9 cellular contexts compared by ENCODE assay signal in genomic region chr5:38382898-38383297, GRCh38.
DNase-seq lines count a peak whose midpoint lies in the region; ATAC-seq and TF ChIP-seq lines count a peak whose summit lies in the region.
"Had no signal": no experiment of that assay in that cellular context is flagged by ENCODE, and none has a peak within 500 bp of the region (broad histone marks: within the 10 kb centered on the region; RNA-seq: fewer than 3 reads in every experiment).

No MANE protein-coding gene starts in this region.

- H3K9me3 ChIP-seq in WERI-Rb-1 (ENCODE audit: severe bottlenecking) = no peaks in the 10 kb centered on the region
- H3K9me3 ChIP-seq in colonic mucosa = no peaks in the 10 kb centered on the region
- H3K9me3 ChIP-seq in liver (ENCODE audit: control insufficient read depth in 4 of 4, low read length in 3 of 4) = no peaks in the 10 kb centered on the region

- H3K4me3 ChIP-seq in WERI-Rb-1 (ENCODE audit: low read depth, low read length) = no peak overlapping the region
- H3K4me3 ChIP-seq in colonic mucosa = no peak overlapping the region
- H3K4me3 ChIP-seq in liver (ENCODE audit: low read depth in 1 of 3, low read length in 3 of 3) = no peak overlapping the region

- intact Hi-C loops in CD14-positive monocyte (cut with micrococcal nuclease) (no loop called here), colonic mucosa (cut with DNase I) (no loop called here)

- no peaks in the 10 kb centered on the region for H3K36me3 Mint-ChIP-seq in CD14-positive monocyte

- H3K27ac Mint-ChIP-seq in CD14-positive monocyte = no peak overlapping the region
- H3K27ac Mint-ChIP-seq: T-helper 1 cell treated with Interleukin-12 subunit alpha and Interleukin-12 subunit beta and Interleukin-4 antibody, amounts not matched to agents 30 μg/mL and 1 μg/mL, for 36 hours had no signal

- H3K27me3 Mint-ChIP-seq in CD14-positive monocyte (ENCODE audit: low read depth in 3 of 3) = peaks cover 23 to 30% (median 25%) of the 10 kb centered on the region in 3 donors

- peaks cover 54% of the 10 kb centered on the region for H3K36me3 ChIP-seq in WERI-Rb-1
- no peaks in the 10 kb centered on the region for H3K36me3 ChIP-seq in colonic mucosa
- no peaks in the 10 kb centered on the region for H3K36me3 ChIP-seq in liver (ENCODE audit: control insufficient read depth in 4 of 4, insufficient read depth in 3 of 4, low read depth in 1 of 4, low read length in 3 of 4)

- H3K27ac ChIP-seq in WERI-Rb-1 = no peak overlapping the region; the same call in 1 of the 2 replicates
- H3K27ac ChIP-seq in colonic mucosa = no peak overlapping the region
- H3K27ac ChIP-seq in liver (ENCODE audit: low read depth in 1 of 2, low read length in 2 of 2) = peak overlapping the region in 1 of 2 donors; percentile 6

- H3K27me3 ChIP-seq in WERI-Rb-1 (ENCODE audit: insufficient read depth, low read depth, severe bottlenecking) (no peaks in the 10 kb centered on the region), colonic mucosa (no peaks in the 10 kb centered on the region), liver (ENCODE audit: control insufficient read depth in 4 of 4, insufficient read depth in 4 of 4, low read length in 3 of 4) (no peaks in the 10 kb centered on the region)

- H3K4me3 Mint-ChIP-seq in CD14-positive monocyte = no peak overlapping the region
- H3K4me3 Mint-ChIP-seq: T-helper 1 cell treated with Interleukin-12 subunit alpha and Interleukin-12 subunit beta and Interleukin-4 antibody, amounts not matched to agents 30 μg/mL and 1 μg/mL, for 36 hours had no signal

- TF ChIP-seq CTCF in CD14-positive monocyte (IDR thresholded peaks at IDR 0.05) (peak; percentile 80), WERI-Rb-1 (IDR thresholded peaks at IDR 0.05; ENCODE audit: low read depth, low read length) (peak; percentile 92), colonic mucosa (IDR thresholded peaks at IDR 0.05) (peak; percentile 67), liver (IDR thresholded peaks at IDR 0.05; ENCODE audit: low read depth, low read length, missing input control) (peak; percentile 85)

- peaks cover 0 to 2% (median 0%) of the 10 kb centered on the region in 7 donors for H3K9me3 Mint-ChIP-seq in CD14-positive monocyte
- H3K9me3 Mint-ChIP-seq: T-helper 1 cell treated with Interleukin-12 subunit alpha and Interleukin-12 subunit beta and Interleukin-4 antibody, amounts not matched to agents 30 μg/mL and 1 μg/mL, for 36 hours had no signal

- peak; percentile 92 to 98 for TF ChIP-seq RAD21 in liver (IDR thresholded peaks at IDR 0.05)

- no peak for DNase-seq in CD14-positive monocyte (ENCODE audit: low spot score)
- DNase-seq in NCI-H2171 (lab: John Stamatoyannopoulos, UW) = peak; percentile 85
- peak; percentile 85 for DNase-seq in WERI-Rb-1
- DNase-seq in colonic mucosa = peak; percentile 46
- peak; percentile 16 to 32 for DNase-seq in stimulated activated CD8-positive, alpha-beta memory T cell treated with anti-CD3 and anti-CD28 coated beads, Interleukin-15, amount 100 ng/mL, for 48 hours (ENCODE audit: low read depth in 2 of 2)

- WGBS in liver = 16% methylated on average over 7 of the region's 7 CpGs

- ATAC-seq in GM19043 (IDR thresholded peaks at IDR 0.05; ENCODE audit: low read depth, unreplicated experiment) (peak; percentile 94), HG03139 (IDR thresholded peaks at IDR 0.05; ENCODE audit: unreplicated experiment) (peak; percentile 92)

- H3K9ac ChIP-seq in colonic mucosa (ENCODE audit: low read depth in 2 of 2, low read length in 2 of 2) (no peak overlapping the region), liver (ENCODE audit: low read depth in 1 of 2, low read length in 2 of 2) (no peak overlapping the region)

- H3K4me1 ChIP-seq in colonic mucosa = no peaks in the 10 kb centered on the region
- no peaks in the 10 kb centered on the region for H3K4me1 ChIP-seq in liver (ENCODE audit: control insufficient read depth in 4 of 4, insufficient read depth in 4 of 4, low read length in 3 of 4)

- H3K4me1 Mint-ChIP-seq in CD14-positive monocyte = no peaks in the 10 kb centered on the region

TF ChIP-seq in liver, 16 proteins besides CTCF, POLR2A, EP300 and RAD21:
- TF ChIP-seq, protein P1, sequence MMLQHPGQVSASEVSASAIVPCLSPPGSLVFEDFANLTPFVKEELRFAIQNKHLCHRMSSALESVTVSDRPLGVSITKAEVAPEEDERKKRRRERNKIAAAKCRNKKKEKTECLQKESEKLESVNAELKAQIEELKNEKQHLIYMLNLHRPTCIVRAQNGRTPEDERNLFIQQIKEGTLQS (IDR thresholded peaks at IDR 0.05) = peak; percentile 81
- TF ChIP-seq REST (IDR thresholded peaks at IDR 0.05) (peak; percentile 34), FOXA2 (IDR thresholded peaks at IDR 0.05) (peak; percentile 24), HNF4G (IDR thresholded peaks at IDR 0.05) (peak; percentile 95), NR2F2 (IDR thresholded peaks at IDR 0.05) (peak; percentile 57), ZBTB33 (IDR thresholded peaks at IDR 0.05) (peak; percentile 33), JUND (IDR thresholded peaks at IDR 0.05) (peak; percentile 56 to 65), FOXA1 (IDR thresholded peaks at IDR 0.05) (no peak), SP1 (IDR thresholded peaks at IDR 0.05) (peak; percentile 82), EGR1 (IDR thresholded peaks at IDR 0.05; ENCODE audit: low read depth in 2 of 2) (no peak), GABPA (IDR thresholded peaks at IDR 0.05 in 1 of 2, conservative IDR thresholded peaks at IDR 0.05 in 1 of 2) (peak in 1 of 2 donors; percentile 19), TAF1 (conservative IDR thresholded peaks at IDR 0.05) (no peak), YY1 (IDR thresholded peaks at IDR 0.05) (peak; percentile 94), HNF4A (conservative IDR thresholded peaks at IDR 0.05) (peak; percentile 97 to 99), RXRA (IDR thresholded peaks at IDR 0.05) (peak; percentile 89 to 95)
- TF ChIP-seq, protein P2, sequence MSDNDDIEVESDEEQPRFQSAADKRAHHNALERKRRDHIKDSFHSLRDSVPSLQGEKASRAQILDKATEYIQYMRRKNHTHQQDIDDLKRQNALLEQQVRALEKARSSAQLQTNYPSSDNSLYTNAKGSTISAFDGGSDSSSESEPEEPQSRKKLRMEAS (IDR thresholded peaks at IDR 0.05) = peak; percentile 47
